In the genomic region with DNA sequence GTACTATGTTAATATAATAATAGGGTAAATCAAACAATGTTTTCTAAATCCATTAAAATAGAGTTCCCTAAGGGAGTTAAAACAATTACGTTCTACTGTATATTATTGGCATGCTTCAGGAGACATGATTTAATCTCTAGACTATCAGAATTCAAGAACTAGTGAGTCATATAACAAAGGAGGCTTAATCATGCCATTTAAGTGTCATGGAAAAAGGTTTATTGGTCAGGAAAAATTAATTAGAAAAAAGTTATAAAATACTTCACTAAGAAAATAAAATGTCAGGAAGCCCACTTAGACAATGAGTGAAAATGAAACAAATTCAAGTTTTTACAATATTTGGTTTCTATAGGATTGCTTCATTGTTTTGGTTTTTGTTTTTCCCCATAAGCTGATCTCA, we compare ENCODE assay signal across 23 cellular contexts. TPM values are rescaled to one million over a fixed set of nuclear protein-coding genes. Genes with fewer than 3 reads are reported as not detected.
DNase-seq lines count a peak whose midpoint lies in the region; ATAC-seq and TF ChIP-seq lines count a peak whose summit lies in the region.
"Had no signal": no experiment of that assay in that cellular context is flagged by ENCODE, and none has a peak within 500 bp of the region (broad histone marks: within the 10 kb centered on the region; RNA-seq: fewer than 3 reads in every experiment).

No MANE protein-coding gene starts in this region.

- no peaks in the 10 kb centered on the region for H3K4me1 ChIP-seq in breast epithelium
- no peaks in the 10 kb centered on the region for H3K4me1 ChIP-seq in adipocyte (ENCODE audit: control insufficient read depth, insufficient read depth, low read length)
- peaks cover 9% of the 10 kb centered on the region for H3K4me1 ChIP-seq in foreskin keratinocyte
- no peaks in the 10 kb centered on the region for H3K4me1 ChIP-seq in naive thymus-derived CD4-positive, alpha-beta T cell (ENCODE audit: control insufficient read depth in 2 of 2, insufficient read depth in 2 of 2, low read length in 2 of 2)
- no peaks in the 10 kb centered on the region for H3K4me1 ChIP-seq in tibial nerve

- no TSS peak for BruUV-seq in MCF 10A (replicated peaks; lab: Mats Ljungman, UMichigan)

- TF ChIP-seq EP300 in tibial nerve (IDR thresholded peaks at IDR 0.05), result no peak

- no peak overlapping the region for H3K4me3 Mint-ChIP-seq in MCF 10A (ENCODE audit: unreplicated experiment)
- no peak overlapping the region for H3K4me3 Mint-ChIP-seq in naive thymus-derived CD4-positive, alpha-beta T cell
- H3K4me3 Mint-ChIP-seq: CD8-positive, alpha-beta T cell; IgD-negative memory B cell had no signal

- no peaks in the 10 kb centered on the region for H3K27me3 ChIP-seq in breast epithelium
- no peaks in the 10 kb centered on the region for H3K27me3 ChIP-seq in adipocyte (replicated peaks; ENCODE audit: control insufficient read depth, insufficient read depth, low read length)
- no peaks in the 10 kb centered on the region for H3K27me3 ChIP-seq in foreskin keratinocyte
- no peaks in the 10 kb centered on the region for H3K27me3 ChIP-seq in naive thymus-derived CD4-positive, alpha-beta T cell (ENCODE audit: control insufficient read depth in 2 of 2, insufficient read depth in 2 of 2, low read length in 2 of 2)
- no peaks in the 10 kb centered on the region for H3K27me3 ChIP-seq in MG63
- H3K27me3 ChIP-seq in tibial nerve, result no peaks in the 10 kb centered on the region

- POLR2A ChIA-PET in MCF 10A (lab: Yijun Ruan, JAX), result no interaction called here
- POLR2A ChIA-PET in naive thymus-derived CD4-positive, alpha-beta T cell (lab: Charles Lee), result no interaction called here

- no peak for TF ChIP-seq CTCF in MCF 10A (IDR thresholded peaks at IDR 0.05; ENCODE audit: unreplicated experiment)
- TF ChIP-seq CTCF in breast epithelium (IDR thresholded peaks at IDR 0.05), result no peak
- TF ChIP-seq CTCF in foreskin keratinocyte (conservative IDR thresholded peaks at IDR 0.05), result no peak
- TF ChIP-seq CTCF in tibial nerve (IDR thresholded peaks at IDR 0.05), result no peak

- no peak overlapping the region for H3K9ac ChIP-seq in adipocyte (ENCODE audit: low read length)
- H3K9ac ChIP-seq: GM23248 had no signal

- H3K27ac Mint-ChIP-seq in MCF 10A (ENCODE audit: low read depth, unreplicated experiment), result no peak overlapping the region
- H3K27ac Mint-ChIP-seq in naive thymus-derived CD4-positive, alpha-beta T cell, result no peak overlapping the region
- H3K27ac Mint-ChIP-seq: CD8-positive, alpha-beta T cell; IgD-negative memory B cell had no signal

- H3K27ac ChIP-seq in breast epithelium (no peak overlapping the region), foreskin keratinocyte (no peak overlapping the region), tibial nerve (no peak overlapping the region)
- no peak overlapping the region for H3K27ac ChIP-seq in naive thymus-derived CD4-positive, alpha-beta T cell (ENCODE audit: low read depth, low read length)
- H3K27ac ChIP-seq: GM23248 had no signal

- WGBS in tibial nerve, 2 donors, result 47 to 67% methylated on average over 1 of the region's 1 CpG

- H3K9me3 Mint-ChIP-seq in MCF 10A (ENCODE audit: unreplicated experiment), result peaks cover 7% of the 10 kb centered on the region
- H3K9me3 Mint-ChIP-seq in naive thymus-derived CD4-positive, alpha-beta T cell, result peaks cover 0 to 16% (median 6%) of the 10 kb centered on the region in 11 donors

- ATAC-seq in foreskin keratinocyte, result peak; percentile 59
- no peak for ATAC-seq in naive thymus-derived CD4-positive, alpha-beta T cell
- ATAC-seq: CD8-positive, alpha-beta T cell had no signal

- peaks cover 10% of the 10 kb centered on the region for H3K4me1 Mint-ChIP-seq in MCF 10A (ENCODE audit: insufficient read depth, unreplicated experiment)
- no peaks in the 10 kb centered on the region for H3K4me1 Mint-ChIP-seq in naive thymus-derived CD4-positive, alpha-beta T cell
- H3K4me1 Mint-ChIP-seq: IgD-negative memory B cell had no signal

- H3K4me3 ChIP-seq in breast epithelium (no peak overlapping the region), adipocyte (ENCODE audit: low read length) (no peak overlapping the region), MG63 (no peak overlapping the region), tibial nerve (no peak overlapping the region)
- H3K4me3 ChIP-seq in naive thymus-derived CD4-positive, alpha-beta T cell (ENCODE audit: low read length), result no peak overlapping the region
- H3K4me3 ChIP-seq: GM23248, HAP-1 had no signal

- TF ChIP-seq POLR2A in breast epithelium (IDR thresholded peaks at IDR 0.05), result no peak
- no peak for TF ChIP-seq POLR2A in tibial nerve (IDR thresholded peaks at IDR 0.05)

- H3K27me3 Mint-ChIP-seq in MCF 10A (ENCODE audit: insufficient read depth, unreplicated experiment), result no peaks in the 10 kb centered on the region
- H3K27me3 Mint-ChIP-seq in naive thymus-derived CD4-positive, alpha-beta T cell, result no peaks in the 10 kb centered on the region
- H3K27me3 Mint-ChIP-seq: IgD-negative memory B cell had no signal

- H3K36me3 ChIP-seq in breast epithelium, result no peaks in the 10 kb centered on the region
- H3K36me3 ChIP-seq in adipocyte (ENCODE audit: control insufficient read depth, insufficient read depth, low read length, severe bottlenecking), result no peaks in the 10 kb centered on the region
- H3K36me3 ChIP-seq in naive thymus-derived CD4-positive, alpha-beta T cell (ENCODE audit: control insufficient read depth in 2 of 3, insufficient read depth in 3 of 3, low read length in 3 of 3), result no peaks in the 10 kb centered on the region
- no peaks in the 10 kb centered on the region for H3K36me3 ChIP-seq in MG63
- H3K36me3 ChIP-seq in tibial nerve, result no peaks in the 10 kb centered on the region
- H3K36me3 ChIP-seq: HAP-1 had no signal

- H3K36me3 Mint-ChIP-seq in MCF 10A (ENCODE audit: insufficient read depth, unreplicated experiment), result peaks cover 6% of the 10 kb centered on the region
- H3K36me3 Mint-ChIP-seq in naive thymus-derived CD4-positive, alpha-beta T cell, result no peaks in the 10 kb centered on the region
- H3K36me3 Mint-ChIP-seq: CD8-positive, alpha-beta T cell; IgD-negative memory B cell had no signal

- CTCF ChIA-PET in MCF 10A (lab: Yijun Ruan, JAX), result interaction anchor here (0.7 kb wide), 2 partner anchors 169 to 349 kb away, joined by 3 to 4 read pairs; no protein-coding TSS in a partner anchor
- CTCF ChIA-PET in naive thymus-derived CD4-positive, alpha-beta T cell (lab: Charles Lee), result no interaction called here

- DNase-seq in MCF 10A (ENCODE audit: unreplicated experiment), result peak; percentile 1
- DNase-seq in breast epithelium (ENCODE audit: low spot score in 2 of 2), result no peak
- peak; percentile 11 for DNase-seq in adipocyte (ENCODE audit: low read depth)
- DNase-seq in foreskin keratinocyte, result peak in 1 of 2 donors; percentile 40
- DNase-seq in naive thymus-derived CD4-positive, alpha-beta T cell, result no peak
- DNase-seq in SIG-M5 (lab: John Stamatoyannopoulos, UW), result no peak
- no peak for DNase-seq in MG63
- DNase-seq in tibial nerve (ENCODE audit: low spot score in 2 of 2), result no peak
- DNase-seq: 8988T; AML-193; C1 segment of cervical spinal cord; CD8-positive, alpha-beta T cell; DND-41; GM23248; NCI-H1694 treated with DMSO at 0.1 percent for 48 hours; NCI-H2081 treated with DMSO at 0.1 percent for 48 hours; NCI-H2171 treated with DMSO at 0.1 percent for 48 hours; NCI-H524 treated with DMSO at 0.1 percent for 48 hours; RPMI8226 had no signal

- H3K9me3 ChIP-seq in breast epithelium (peaks cover 0 to 3% of the 10 kb centered on the region in 2 donors), adipocyte (ENCODE audit: control insufficient read depth, low read length) (no peaks in the 10 kb centered on the region), MG63 (no peaks in the 10 kb centered on the region), tibial nerve (no peaks in the 10 kb centered on the region)
- no peaks in the 10 kb centered on the region for H3K9me3 ChIP-seq in naive thymus-derived CD4-positive, alpha-beta T cell (ENCODE audit: control insufficient read depth in 2 of 3, low read length in 3 of 3)
- H3K9me3 ChIP-seq: HAP-1 had no signal

- intact Hi-C loops in MCF 10A (cut with micrococcal nuclease) (no loop called here), breast epithelium (cut with DNase I; ENCODE audit: low total_unique reads) (no loop called here)
- intact Hi-C loops in naive thymus-derived CD4-positive, alpha-beta T cell (cut with micrococcal nuclease), result no loop called here

RNA-seq across cellular contexts. Expression of a gene that starts 34.7 kb away (rescaled TPM):
- total RNA-seq in MCF 10A (2022) (not detected in 2 replicates), breast epithelium (not detected), foreskin keratinocyte (not detected in 2 replicates), tibial nerve (not detected)
- not detected in 2 replicates for polyA plus RNA-seq in foreskin keratinocyte
- total RNA-seq in naive thymus-derived CD4-positive, alpha-beta T cell, result not detected
- not detected for polyA plus RNA-seq in naive thymus-derived CD4-positive, alpha-beta T cell
- not detected in 2 replicates for total RNA-seq in MG63 (2014; rRNA removed; shearing (Covaris generic); ENCODE audit: low replicate concordance)
- total RNA-seq: CD8-positive, alpha-beta T cell; G401; GM23248 had no signal
- polyA plus RNA-seq: AG04450, GM23248, IgD-negative memory B cell had no signal

Comparison
In these comparisons a context has a peak if more than half of its experiments do, and no peak if none do; other contexts are left out.
1. DNase-seq: peak in MCF 10A (single experiment) and adipocyte (single experiment); none in breast epithelium (0 of 2), naive thymus-derived CD4-positive, alpha-beta T cell (0 of 9), SIG-M5 (single experiment), MG63 (single experiment) and tibial nerve (0 of 2).